1 cellular context compared by ENCODE assay signal in genomic region chr20:36384022-36384619, GRCh38.
A peak's percentile ranks its signal among the peaks of the same experiment; 100 is the strongest.
TF ChIP-seq lines count a peak whose summit lies in the region.

No MANE protein-coding gene starts in this region.

TF ChIP-seq in HepG2, 621 proteins besides CTCF, POLR2A, EP300 and RAD21 (continued from another document and continues in another):
- TF ChIP-seq TFDP1 (CRISPR knock-in tag; IDR thresholded peaks at IDR 0.05; ENCODE audit: borderline replicate concordance) (peak; percentile 95), KDM2A (CRISPR knock-in tag; IDR thresholded peaks at IDR 0.05; ENCODE audit: borderline replicate concordance, low read depth) (peak; percentile 98), ZNF136 (CRISPR knock-in tag; IDR thresholded peaks at IDR 0.05; ENCODE audit: low read depth) (peak; percentile 100), TRIM24 (CRISPR knock-in tag; IDR thresholded peaks at IDR 0.05) (no peak), RFXANK (CRISPR knock-in tag; IDR thresholded peaks at IDR 0.05) (peak; percentile 98), ZNF260 (CRISPR knock-in tag; IDR thresholded peaks at IDR 0.05; ENCODE audit: borderline replicate concordance, low read depth) (peak; percentile 95; the same call in 1 of the 2 replicates), KMT2A (CRISPR knock-in tag; IDR thresholded peaks at IDR 0.05) (peak; percentile 99), ELF1 (CRISPR knock-in tag; IDR thresholded peaks at IDR 0.05) (peak; percentile 88), TMF1 (CRISPR knock-in tag; IDR thresholded peaks at IDR 0.05; ENCODE audit: low read depth) (peak; percentile 100), IRF9 (CRISPR knock-in tag; IDR thresholded peaks at IDR 0.05; ENCODE audit: borderline replicate concordance) (peak; percentile 100), ATF7 (IDR thresholded peaks at IDR 0.05) (no peak), ATF7 (CRISPR knock-in tag; IDR thresholded peaks at IDR 0.05) (peak; percentile 95), NFYC (CRISPR knock-in tag; IDR thresholded peaks at IDR 0.05) (peak; percentile 77), KAT2B (IDR thresholded peaks at IDR 0.05; ENCODE audit: borderline replicate concordance, low read depth, low read length) (no peak), NFE2 (CRISPR knock-in tag; IDR thresholded peaks at IDR 0.05) (peak; percentile 96), ETV6 (CRISPR knock-in tag; conservative IDR thresholded peaks at IDR 0.05) (peak; percentile 100), NR2F6 (IDR thresholded peaks at IDR 0.05) (peak; percentile 88), NR2F6 (CRISPR knock-in tag; IDR thresholded peaks at IDR 0.05) (peak; percentile 98), ZNF501 (CRISPR knock-in tag; IDR thresholded peaks at IDR 0.05) (peak; percentile 100), NFE2L2 (IDR thresholded peaks at IDR 0.05; ENCODE audit: low read length) (no peak), RORA (CRISPR knock-in tag; IDR thresholded peaks at IDR 0.05) (peak; percentile 99), PHB2 (IDR thresholded peaks at IDR 0.05; ENCODE audit: partially characterized antibody) (no peak), ZFAT (CRISPR knock-in tag; conservative IDR thresholded peaks at IDR 0.05) (peak; percentile 98), AHR (CRISPR knock-in tag; IDR thresholded peaks at IDR 0.05) (peak; percentile 100), RERE (CRISPR knock-in tag; IDR thresholded peaks at IDR 0.05; ENCODE audit: low read depth) (peak; percentile 97), ZNF101 (CRISPR knock-in tag; IDR thresholded peaks at IDR 0.05; ENCODE audit: borderline replicate concordance, low read depth) (peak; percentile 99), ZNF362 (CRISPR knock-in tag; IDR thresholded peaks at IDR 0.05; ENCODE audit: borderline replicate concordance) (peak; percentile 94)
- TF ChIP-seq, protein P1, sequence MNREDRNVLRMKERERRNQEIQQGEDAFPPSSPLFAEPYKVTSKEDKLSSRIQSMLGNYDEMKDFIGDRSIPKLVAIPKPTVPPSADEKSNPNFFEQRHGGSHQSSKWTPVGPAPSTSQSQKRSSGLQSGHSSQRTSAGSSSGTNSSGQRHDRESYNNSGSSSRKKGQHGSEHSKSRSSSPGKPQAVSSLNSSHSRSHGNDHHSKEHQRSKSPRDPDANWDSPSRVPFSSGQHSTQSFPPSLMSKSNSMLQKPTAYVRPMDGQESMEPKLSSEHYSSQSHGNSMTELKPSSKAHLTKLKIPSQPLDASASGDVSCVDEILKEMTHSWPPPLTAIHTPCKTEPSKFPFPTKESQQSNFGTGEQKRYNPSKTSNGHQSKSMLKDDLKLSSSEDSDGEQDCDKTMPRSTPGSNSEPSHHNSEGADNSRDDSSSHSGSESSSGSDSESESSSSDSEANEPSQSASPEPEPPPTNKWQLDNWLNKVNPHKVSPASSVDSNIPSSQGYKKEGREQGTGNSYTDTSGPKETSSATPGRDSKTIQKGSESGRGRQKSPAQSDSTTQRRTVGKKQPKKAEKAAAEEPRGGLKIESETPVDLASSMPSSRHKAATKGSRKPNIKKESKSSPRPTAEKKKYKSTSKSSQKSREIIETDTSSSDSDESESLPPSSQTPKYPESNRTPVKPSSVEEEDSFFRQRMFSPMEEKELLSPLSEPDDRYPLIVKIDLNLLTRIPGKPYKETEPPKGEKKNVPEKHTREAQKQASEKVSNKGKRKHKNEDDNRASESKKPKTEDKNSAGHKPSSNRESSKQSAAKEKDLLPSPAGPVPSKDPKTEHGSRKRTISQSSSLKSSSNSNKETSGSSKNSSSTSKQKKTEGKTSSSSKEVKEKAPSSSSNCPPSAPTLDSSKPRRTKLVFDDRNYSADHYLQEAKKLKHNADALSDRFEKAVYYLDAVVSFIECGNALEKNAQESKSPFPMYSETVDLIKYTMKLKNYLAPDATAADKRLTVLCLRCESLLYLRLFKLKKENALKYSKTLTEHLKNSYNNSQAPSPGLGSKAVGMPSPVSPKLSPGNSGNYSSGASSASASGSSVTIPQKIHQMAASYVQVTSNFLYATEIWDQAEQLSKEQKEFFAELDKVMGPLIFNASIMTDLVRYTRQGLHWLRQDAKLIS (CRISPR knock-in tag; IDR thresholded peaks at IDR 0.05), result peak; percentile 99
- TF ChIP-seq, protein P2, sequence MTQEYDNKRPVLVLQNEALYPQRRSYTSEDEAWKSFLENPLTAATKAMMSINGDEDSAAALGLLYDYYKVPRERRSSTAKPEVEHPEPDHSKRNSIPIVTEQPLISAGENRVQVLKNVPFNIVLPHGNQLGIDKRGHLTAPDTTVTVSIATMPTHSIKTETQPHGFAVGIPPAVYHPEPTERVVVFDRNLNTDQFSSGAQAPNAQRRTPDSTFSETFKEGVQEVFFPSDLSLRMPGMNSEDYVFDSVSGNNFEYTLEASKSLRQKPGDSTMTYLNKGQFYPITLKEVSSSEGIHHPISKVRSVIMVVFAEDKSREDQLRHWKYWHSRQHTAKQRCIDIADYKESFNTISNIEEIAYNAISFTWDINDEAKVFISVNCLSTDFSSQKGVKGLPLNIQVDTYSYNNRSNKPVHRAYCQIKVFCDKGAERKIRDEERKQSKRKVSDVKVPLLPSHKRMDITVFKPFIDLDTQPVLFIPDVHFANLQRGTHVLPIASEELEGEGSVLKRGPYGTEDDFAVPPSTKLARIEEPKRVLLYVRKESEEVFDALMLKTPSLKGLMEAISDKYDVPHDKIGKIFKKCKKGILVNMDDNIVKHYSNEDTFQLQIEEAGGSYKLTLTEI (CRISPR knock-in tag; conservative IDR thresholded peaks at IDR 0.05), result peak; percentile 89; the same call in 1 of the 2 replicates
- TF ChIP-seq, protein P3, sequence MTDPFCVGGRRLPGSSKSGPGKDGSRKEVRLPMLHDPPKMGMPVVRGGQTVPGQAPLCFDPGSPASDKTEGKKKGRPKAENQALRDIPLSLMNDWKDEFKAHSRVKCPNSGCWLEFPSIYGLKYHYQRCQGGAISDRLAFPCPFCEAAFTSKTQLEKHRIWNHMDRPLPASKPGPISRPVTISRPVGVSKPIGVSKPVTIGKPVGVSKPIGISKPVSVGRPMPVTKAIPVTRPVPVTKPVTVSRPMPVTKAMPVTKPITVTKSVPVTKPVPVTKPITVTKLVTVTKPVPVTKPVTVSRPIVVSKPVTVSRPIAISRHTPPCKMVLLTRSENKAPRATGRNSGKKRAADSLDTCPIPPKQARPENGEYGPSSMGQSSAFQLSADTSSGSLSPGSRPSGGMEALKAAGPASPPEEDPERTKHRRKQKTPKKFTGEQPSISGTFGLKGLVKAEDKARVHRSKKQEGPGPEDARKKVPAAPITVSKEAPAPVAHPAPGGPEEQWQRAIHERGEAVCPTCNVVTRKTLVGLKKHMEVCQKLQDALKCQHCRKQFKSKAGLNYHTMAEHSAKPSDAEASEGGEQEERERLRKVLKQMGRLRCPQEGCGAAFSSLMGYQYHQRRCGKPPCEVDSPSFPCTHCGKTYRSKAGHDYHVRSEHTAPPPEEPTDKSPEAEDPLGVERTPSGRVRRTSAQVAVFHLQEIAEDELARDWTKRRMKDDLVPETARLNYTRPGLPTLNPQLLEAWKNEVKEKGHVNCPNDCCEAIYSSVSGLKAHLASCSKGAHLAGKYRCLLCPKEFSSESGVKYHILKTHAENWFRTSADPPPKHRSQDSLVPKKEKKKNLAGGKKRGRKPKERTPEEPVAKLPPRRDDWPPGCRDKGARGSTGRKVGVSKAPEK (CRISPR knock-in tag; IDR thresholded peaks at IDR 0.05; ENCODE audit: borderline replicate concordance), result peak; percentile 95; the same call in 1 of the 2 replicates
- TF ChIP-seq, protein P4, sequence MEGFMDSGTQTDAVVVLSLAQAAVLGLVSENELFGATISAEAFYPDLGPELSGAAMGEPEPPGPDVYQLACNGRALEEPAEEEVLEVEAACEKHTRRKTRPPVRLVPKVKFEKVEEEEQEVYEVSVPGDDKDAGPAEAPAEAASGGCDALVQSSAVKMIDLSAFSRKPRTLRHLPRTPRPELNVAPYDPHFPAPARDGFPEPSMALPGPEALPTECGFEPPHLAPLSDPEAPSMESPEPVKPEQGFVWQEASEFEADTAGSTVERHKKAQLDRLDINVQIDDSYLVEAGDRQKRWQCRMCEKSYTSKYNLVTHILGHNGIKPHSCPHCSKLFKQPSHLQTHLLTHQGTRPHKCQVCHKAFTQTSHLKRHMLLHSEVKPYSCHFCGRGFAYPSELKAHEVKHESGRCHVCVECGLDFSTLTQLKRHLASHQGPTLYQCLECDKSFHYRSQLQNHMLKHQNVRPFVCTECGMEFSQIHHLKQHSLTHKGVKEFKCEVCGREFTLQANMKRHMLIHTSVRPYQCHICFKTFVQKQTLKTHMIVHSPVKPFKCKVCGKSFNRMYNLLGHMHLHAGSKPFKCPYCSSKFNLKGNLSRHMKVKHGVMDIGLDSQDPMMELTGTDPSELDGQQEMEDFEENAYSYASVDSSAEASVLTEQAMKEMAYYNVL (CRISPR knock-in tag; IDR thresholded peaks at IDR 0.05; ENCODE audit: borderline replicate concordance), result peak; percentile 98
